21 cellular contexts compared by ENCODE assay signal in the genomic region with DNA sequence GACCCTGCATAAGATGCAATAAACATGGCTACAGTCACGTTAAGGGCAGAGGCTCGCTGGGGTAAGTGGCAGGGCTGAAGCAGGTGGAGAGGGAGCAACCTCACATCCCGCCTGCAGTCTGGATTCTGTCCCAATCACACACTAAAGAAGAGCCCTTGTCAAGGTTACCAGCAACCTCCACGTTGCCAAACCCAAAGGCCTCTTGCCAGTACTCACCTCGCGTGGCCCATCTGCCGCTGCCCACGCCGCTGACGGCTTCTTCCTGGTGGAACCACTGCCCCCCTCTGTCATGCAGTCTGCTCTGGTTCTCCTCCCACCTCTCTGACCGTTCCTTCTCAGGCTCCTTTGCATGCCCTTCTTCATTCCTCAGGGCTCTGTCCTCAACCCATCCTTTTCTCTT. TPM values are rescaled to one million over a fixed set of nuclear protein-coding genes. Genes with fewer than 3 reads are reported as not detected.
DNase-seq lines count a peak whose midpoint lies in the region; ATAC-seq and TF ChIP-seq lines count a peak whose summit lies in the region.
"Had no signal": no experiment of that assay in that cellular context is flagged by ENCODE, and none has a peak within 500 bp of the region (broad histone marks: within the 10 kb centered on the region; RNA-seq: fewer than 3 reads in every experiment).

No MANE protein-coding gene starts in this region.

- intact Hi-C loops in heart right ventricle (cut with DNase I) (no loop called here), lower lobe of right lung (cut with DNase I) (no loop called here)

- WGBS in heart right ventricle, 2 donors: 46% methylated on average over 10 to 11 of the region's 11 CpGs

- H3K36me3 ChIP-seq in heart right ventricle (no peaks in the 10 kb centered on the region), lower lobe of right lung (no peaks in the 10 kb centered on the region)
- H3K36me3 ChIP-seq: BLaER1, vagina had no signal

- H3K27me3 ChIP-seq in heart right ventricle (no peaks in the 10 kb centered on the region), lower lobe of right lung (ENCODE audit: low read depth) (no peaks in the 10 kb centered on the region)
- H3K27me3 ChIP-seq: BLaER1, vagina had no signal

- H3K36me3 Mint-ChIP-seq in type B pancreatic cell: no peaks in the 10 kb centered on the region
- H3K36me3 Mint-ChIP-seq: activated naive CD4-positive, alpha-beta T cell treated with anti-CD3 and anti-CD28 coated beads, Interleukin-2, amount 50 U/mL, for 24 hours; natural killer cell treated with Interleukin-12 subunit alpha and Interleukin-12 subunit beta and Interleukin-15 and Interleukin-18, amount 100 ng/mL, for 72 hours had no signal

- TF ChIP-seq CTCF in heart right ventricle (IDR thresholded peaks at IDR 0.05) (no peak), lower lobe of right lung (IDR thresholded peaks at IDR 0.05) (no peak), type B pancreatic cell (conservative IDR thresholded peaks at IDR 0.05) (no peak)

- H3K9me3 Mint-ChIP-seq in type B pancreatic cell: no peaks in the 10 kb centered on the region
- H3K9me3 Mint-ChIP-seq: activated naive CD4-positive, alpha-beta T cell treated with anti-CD3 and anti-CD28 coated beads, Interleukin-2, amount 50 U/mL, for 24 hours; activated T-helper 1 cell treated with anti-CD3 and anti-CD28 coated beads, Interleukin-12 subunit alpha, Interleukin-12 subunit beta, Interleukin-2, Interleukin-4 antibody, amounts not matched to agents 30 ng/mL and 10 ng/mL and 1 ng/mL, durations not matched to agents 14 hours and 24 hours and 36 hours; natural killer cell treated with Interleukin-12 subunit alpha and Interleukin-12 subunit beta and Interleukin-15 and Interleukin-18, amount 100 ng/mL, for 72 hours had no signal

- ATAC-seq in heart right ventricle (no peak), lower lobe of right lung (no peak), GM18858 (IDR thresholded peaks at IDR 0.05; ENCODE audit: unreplicated experiment) (no peak), esophagus mucosa (no peak)
- ATAC-seq: natural killer cell treated with Interleukin-12 subunit alpha and Interleukin-12 subunit beta and Interleukin-15 and Interleukin-18, amount 100 ng/mL, for 72 hours had no signal

- H3K27ac Mint-ChIP-seq in type B pancreatic cell: peak overlapping the region; percentile 37
- H3K27ac Mint-ChIP-seq: activated naive CD4-positive, alpha-beta T cell treated with anti-CD3 and anti-CD28 coated beads, Interleukin-2, amount 50 U/mL, for 24 hours; activated T-helper 1 cell treated with anti-CD3 and anti-CD28 coated beads, Interleukin-12 subunit alpha, Interleukin-12 subunit beta, Interleukin-2, Interleukin-4 antibody, amounts not matched to agents 30 ng/mL and 10 ng/mL and 1 ng/mL, durations not matched to agents 14 hours and 24 hours and 36 hours; natural killer cell treated with Interleukin-12 subunit alpha and Interleukin-12 subunit beta and Interleukin-15 and Interleukin-18, amount 100 ng/mL, for 72 hours had no signal

- H3K4me1 ChIP-seq in heart right ventricle: peaks cover 8 to 65% (median 28%) of the 10 kb centered on the region in 9 donors
- H3K4me1 ChIP-seq in lower lobe of right lung: peaks cover 18% of the 10 kb centered on the region
- H3K4me1 ChIP-seq: BLaER1 had no signal

- H3K9me3 ChIP-seq in heart right ventricle (no peaks in the 10 kb centered on the region), lower lobe of right lung (no peaks in the 10 kb centered on the region)
- H3K9me3 ChIP-seq: BLaER1, vagina had no signal

- peaks cover 18% of the 10 kb centered on the region for H3K4me1 Mint-ChIP-seq in type B pancreatic cell (ENCODE audit: unreplicated experiment)
- H3K4me1 Mint-ChIP-seq: activated naive CD4-positive, alpha-beta T cell treated with anti-CD3 and anti-CD28 coated beads, Interleukin-2, amount 50 U/mL, for 24 hours had no signal

- H3K4me3 Mint-ChIP-seq in type B pancreatic cell: peak overlapping the region; percentile 19
- H3K4me3 Mint-ChIP-seq: activated naive CD4-positive, alpha-beta T cell treated with anti-CD3 and anti-CD28 coated beads, Interleukin-2, amount 50 U/mL, for 24 hours; activated T-helper 1 cell treated with anti-CD3 and anti-CD28 coated beads, Interleukin-12 subunit alpha, Interleukin-12 subunit beta, Interleukin-2, Interleukin-4 antibody, amounts not matched to agents 30 ng/mL and 10 ng/mL and 1 ng/mL, durations not matched to agents 14 hours and 24 hours and 36 hours; natural killer cell treated with Interleukin-12 subunit alpha and Interleukin-12 subunit beta and Interleukin-15 and Interleukin-18, amount 100 ng/mL, for 72 hours had no signal

- no peaks in the 10 kb centered on the region for H3K27me3 Mint-ChIP-seq in type B pancreatic cell
- H3K27me3 Mint-ChIP-seq: activated naive CD4-positive, alpha-beta T cell treated with anti-CD3 and anti-CD28 coated beads, Interleukin-2, amount 50 U/mL, for 24 hours had no signal

- DNase-seq in NCI-H2196 (lab: John Stamatoyannopoulos, UW; ENCODE audit: unreplicated experiment): peak; percentile 40
- DNase-seq in NCI-H2196 treated with DMSO at 0.1 percent for 48 hours (lab: John Stamatoyannopoulos, UW; ENCODE audit: unreplicated experiment): no peak
- peak; percentile 54 to 60 for DNase-seq in heart right ventricle
- peak; percentile 68 for DNase-seq in lower lobe of right lung
- no peak for DNase-seq in type B pancreatic cell (ENCODE audit: extremely low spot score, unreplicated experiment)
- DNase-seq in SIG-M5 (lab: John Stamatoyannopoulos, UW): no peak
- DNase-seq: activated CD4-positive, alpha-beta T cell treated with anti-CD3 and anti-CD28 coated beads for 4 hours; head of caudate nucleus; Kasumi-1; NCI-H1048; NCI-H524 treated with DMSO at 0.1 percent for 48 hours; stimulated activated CD4-positive, alpha-beta T cell treated with anti-CD3 and anti-CD28 coated beads, Interleukin-12 subunit alpha, Interleukin-12 subunit beta, amount 100 ng/mL, for 4 hours; stimulated activated CD8-positive, alpha-beta memory T cell treated with anti-CD3 and anti-CD28 coated beads, Interleukin-4, amount 100 ng/mL, for 48 hours had no signal

- no peak overlapping the region for H3K4me3 ChIP-seq in heart right ventricle
- no peak overlapping the region for H3K4me3 ChIP-seq in lower lobe of right lung
- H3K4me3 ChIP-seq: BLaER1, coronary artery, vagina had no signal

- peak overlapping the region; percentile 27 to 94 (median 87) for H3K27ac ChIP-seq in heart right ventricle
- H3K27ac ChIP-seq in lower lobe of right lung: no peak overlapping the region
- H3K27ac ChIP-seq: BLaER1, vagina had no signal

RNA-seq across cellular contexts. Expression of a gene that starts 8.8 kb away (rescaled TPM):
- total RNA-seq in heart right ventricle: 100 to 1,000 TPM in 9 of 10 donors, 10 to 100 TPM in 1; 80.2 to 250 (median 133) TPM
- 100 to 1,000 TPM in 1 of 2 donors, 10 to 100 TPM in 1; 28.2 to 255 TPM for polyA plus RNA-seq in heart right ventricle
- total RNA-seq in lower lobe of right lung: 3.7 TPM
- total RNA-seq in type B pancreatic cell (ENCODE audit: low replicate concordance): 3.7 and 5.0 TPM in 2 replicates
- total RNA-seq in esophagus mucosa: 1.7 TPM
- total RNA-seq: activated T-helper 1 cell treated with anti-CD3 and anti-CD28 coated beads, Interleukin-12 subunit alpha, Interleukin-12 subunit beta, Interleukin-2, Interleukin-4 antibody, amounts not matched to agents 30 ng/mL and 10 ng/mL and 1 ng/mL, durations not matched to agents 14 hours and 24 hours and 36 hours; natural killer cell treated with Interleukin-12 subunit alpha and Interleukin-12 subunit beta and Interleukin-15 and Interleukin-18, amount 100 ng/mL, for 72 hours had no signal

RNA-seq across cellular contexts. Expression of a gene that starts 53.8 kb away (rescaled TPM):
- total RNA-seq in heart right ventricle: 10 to 100 TPM in 5 of 10 donors, 1 to 10 TPM in 5; 1.9 to 37.2 (median 10.1) TPM
- 10 to 100 TPM in 1 of 2 donors, 1 to 10 TPM in 1; 9.2 to 14.4 TPM for polyA plus RNA-seq in heart right ventricle
- total RNA-seq in lower lobe of right lung: 357 TPM
- total RNA-seq in type B pancreatic cell (ENCODE audit: low replicate concordance): 33.1 and 67.0 TPM in 2 replicates
- total RNA-seq in esophagus mucosa: 1,467 TPM

Comparison
In these comparisons a context has a peak if more than half of its experiments do, and no peak if none do; other contexts are left out.
1. DNase-seq: peak in NCI-H2196 (single experiment), heart right ventricle (2 of 2) and lower lobe of right lung (single experiment); none in NCI-H2196 treated with DMSO at 0.1 percent for 48 hours (single experiment), type B pancreatic cell (single experiment) and SIG-M5 (single experiment).
2. RNA of a gene that starts 8.8 kb away (total RNA-seq): 80.2 to 250 TPM in heart right ventricle; 3.7 to 5.0 TPM in type B pancreatic cell, 3.7 TPM in lower lobe of right lung (single experiment) and 1.7 TPM in esophagus mucosa (single experiment); every median in the first group is over 10 times any median in the second.